In genomic region chr17:42180922-42181850, GRCh38 we compare ENCODE assay signal across 1 cellular context.
TF ChIP-seq lines count a peak whose summit lies in the region.

KCNH4 (minus strand) TSS chr17:42181142; CDS start chr17:42180945, 197 bp downstream.

TF ChIP-seq in WTC11, 78 proteins besides CTCF, POLR2A, EP300 and RAD21 (continued from another document):
- no peak for TF ChIP-seq ZNF138 (CRISPR knock-in tag; conservative IDR thresholded peaks at IDR 0.05)
- peak; percentile 53; the same call in 1 of the 2 replicates for TF ChIP-seq FOXK1 (CRISPR knock-in tag; IDR thresholded peaks at IDR 0.05)
- peak; percentile 72; the same call in 1 of the 2 replicates for TF ChIP-seq NFE2L1 (CRISPR knock-in tag; IDR thresholded peaks at IDR 0.05)
- TF ChIP-seq ZBTB21 (CRISPR knock-in tag; IDR thresholded peaks at IDR 0.05; ENCODE audit: borderline replicate concordance): no peak
- no peak for TF ChIP-seq ETV6 (CRISPR knock-in tag; IDR thresholded peaks at IDR 0.05)
